Comparison of ENCODE assay signal across 21 cellular contexts in genomic region chr7:128888039-128888755, GRCh38. TPM values are rescaled to one million over a fixed set of nuclear protein-coding genes. Genes with fewer than 3 reads are reported as not detected.
"Had no signal": no experiment of that assay in that cellular context is flagged by ENCODE, and none has a peak within 500 bp of the region (broad histone marks: within the 10 kb centered on the region; RNA-seq: fewer than 3 reads in every experiment).

No MANE protein-coding gene starts in this region.

- H3K4me3 ChIP-seq: body of pancreas, colonic mucosa, suprapubic skin, transverse colon had no signal

- ATAC-seq: body of pancreas; foreskin keratinocyte; stimulated activated naive CD8-positive, alpha-beta T cell treated with anti-CD3 and anti-CD28 coated beads, Interleukin-15, amount 100 ng/mL, for 72 hours had no signal

- H3K9me3 ChIP-seq: body of pancreas, colonic mucosa, suprapubic skin, transverse colon had no signal

- H3K36me3 ChIP-seq: colonic mucosa, suprapubic skin, transverse colon had no signal

- H3K4me1 ChIP-seq: colonic mucosa, foreskin keratinocyte had no signal

- H3K27ac ChIP-seq: body of pancreas, colonic mucosa, foreskin keratinocyte, suprapubic skin, transverse colon had no signal

- DNase-seq: activated CD4-positive, alpha-beta memory T cell treated with anti-CD3 and anti-CD28 coated beads, Interleukin-2, amount 10 ng/mL, durations not matched to agents 7 days and 5 days; activated CD4-positive, alpha-beta T cell treated with anti-CD3 and anti-CD28 coated beads for 48 hours; activated naive CD4-positive, alpha-beta T cell treated with Interleukin-2 at 50 U/mL for 16 hours; activated T-cell treated with anti-CD3 and anti-CD28 coated beads, Interleukin-2, amount 50 U/mL, for 1 hour; amygdala; body of pancreas; colonic mucosa; foreskin keratinocyte; hippocampal formation; midbrain; nucleus accumbens; retina; stimulated activated CD4-positive, alpha-beta T cell treated with anti-CD3 and anti-CD28 coated beads, Interleukin-15, amount 100 ng/mL, for 24 hours; stimulated activated CD4-positive, alpha-beta T cell treated with anti-CD3 and anti-CD28 coated beads, Interleukin-2, amount 100 ng/mL, for 48 hours; stimulated activated naive CD8-positive, alpha-beta T cell treated with anti-CD3 and anti-CD28 coated beads, Interleukin-15, amount 100 ng/mL, for 72 hours; transverse colon had no signal

RNA-seq across cellular contexts. Expression of gene KCP, which starts 22.3 kb away (rescaled TPM):
- total RNA-seq: activated T-helper 2 cell treated with anti-CD3 and anti-CD28 coated beads, Interferon-gamma antibody, Interleukin-2, Interleukin-4, amounts not matched to agents 10 μg/mL and 5 μg/mL and 100 μg/mL, durations not matched to agents 14 hours and 24 hours and 36 hours; foreskin keratinocyte; lung microvascular endothelial cell had no signal

RNA-seq across cellular contexts. Expression of gene IRF5, which starts 49.5 kb away (rescaled TPM):
- total RNA-seq: lung microvascular endothelial cell had no signal
- polyA plus RNA-seq: fibroblast of lung had no signal

RNA-seq across cellular contexts. Expression of gene FLNC, which starts 58.0 kb away (rescaled TPM):
- total RNA-seq: activated CD4-positive, alpha-beta memory T cell treated with anti-CD3 and anti-CD28 coated beads, Interleukin-2, amount 10 ng/mL, durations not matched to agents 7 days and 5 days; activated naive CD8-positive, alpha-beta T cell treated with anti-CD3 and anti-CD28 coated beads, Interleukin-2, amount 10 ng/mL, durations not matched to agents 7 days and 5 days; activated T-helper 2 cell treated with anti-CD3 and anti-CD28 coated beads, Interferon-gamma antibody, Interleukin-2, Interleukin-4, amounts not matched to agents 10 μg/mL and 5 μg/mL and 100 μg/mL, durations not matched to agents 14 hours and 24 hours and 36 hours had no signal
